Comparison of ENCODE assay signal across 20 cellular contexts in the genomic region with DNA sequence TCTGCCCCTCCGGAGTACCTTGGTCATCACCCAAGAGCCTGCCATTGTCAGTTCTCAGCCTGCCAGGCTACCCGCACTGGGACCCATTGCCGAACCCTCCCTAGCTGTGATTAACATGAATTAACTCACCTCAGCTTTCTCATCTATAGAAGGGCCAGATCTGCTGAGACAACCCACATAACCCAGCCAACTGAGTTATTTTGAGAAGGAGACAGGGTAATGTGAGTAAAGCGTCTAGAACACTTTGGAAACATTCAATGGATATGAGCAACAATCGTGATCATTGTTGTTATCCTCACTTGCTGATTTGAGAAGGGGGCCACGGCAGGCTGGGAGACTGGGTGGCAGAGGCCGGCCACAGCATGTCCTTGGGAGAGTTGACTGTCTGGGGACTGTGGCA.
DNase-seq lines count a peak whose midpoint lies in the region; ATAC-seq, FAIRE-seq and TF ChIP-seq lines count a peak whose summit lies in the region.
"Had no signal": no experiment of that assay in that cellular context is flagged by ENCODE, and none has a peak within 500 bp of the region (broad histone marks: within the 10 kb centered on the region; RNA-seq: fewer than 3 reads in every experiment).

No MANE protein-coding gene starts in this region.

- peak overlapping the region; percentile 11 for H3K9ac ChIP-seq in skeletal muscle satellite cell (ENCODE audit: low read depth, low read length)

- BruUV-seq in Caco-2 (replicated peaks; lab: Mats Ljungman, UMichigan), result no TSS peak

- H3K36me3 Mint-ChIP-seq in Caco-2 (ENCODE audit: insufficient read depth, unreplicated experiment) (peaks cover 6% of the 10 kb centered on the region), brain (peaks cover 44% of the 10 kb centered on the region), nephron (ENCODE audit: low read depth) (peaks cover 32% of the 10 kb centered on the region)
- H3K36me3 Mint-ChIP-seq: CD4-positive, CD25-positive, alpha-beta regulatory T cell had no signal

- POLR2A ChIA-PET in Caco-2 (lab: Charles Lee) (no interaction called here), GM10248 (lab: Yijun Ruan, JAX) (no interaction called here)

- H3K4me1 Mint-ChIP-seq in Caco-2 (ENCODE audit: low read depth, unreplicated experiment) (peaks cover 37% of the 10 kb centered on the region), brain (peaks cover 48% of the 10 kb centered on the region), nephron (peaks cover 50% of the 10 kb centered on the region)

- no peak for FAIRE-seq in HTR-8/SVneo (lab: Jason Lieb, UNC)
- FAIRE-seq: GM12878 had no signal

- H3K4me1 ChIP-seq in Caco-2 (peaks cover 45% of the 10 kb centered on the region), skeletal muscle satellite cell (ENCODE audit: control insufficient read depth, insufficient read depth, low read length) (peaks cover 74% of the 10 kb centered on the region)

- ATAC-seq in HG02870 (IDR thresholded peaks at IDR 0.05; ENCODE audit: unreplicated experiment), result no peak
- ATAC-seq: GM12878, HCT116 had no signal

- H3K27me3 Mint-ChIP-seq in Caco-2 (ENCODE audit: insufficient read depth, unreplicated experiment) (no peaks in the 10 kb centered on the region), brain (no peaks in the 10 kb centered on the region), nephron (ENCODE audit: low read depth) (peaks cover 14% of the 10 kb centered on the region)

- H3K9me3 ChIP-seq in Caco-2, result peaks cover 9% of the 10 kb centered on the region; the same call in 1 of the 2 replicates
- H3K9me3 ChIP-seq in skeletal muscle satellite cell (replicated peaks; ENCODE audit: low read length), result no peaks in the 10 kb centered on the region
- H3K9me3 ChIP-seq: BE2C had no signal

- DNase-seq in Caco-2 (no peak), HTR-8/SVneo (ENCODE audit: insufficient read length, low spot score) (no peak), GM10248 (ENCODE audit: extremely low spot score) (no peak)
- DNase-seq in activated T-cell treated with anti-CD3 and anti-CD28 coated beads, Interleukin-2, amount 50 U/mL, for 1 hour, result no peak
- DNase-seq: BE2C; CD4-positive, CD25-positive, alpha-beta regulatory T cell; GF-D8; GOT3; NCI-H1048; NCI-H1436; NCI-H2029; NCI-H2171; NCI-H526; PC-9 had no signal

- CTCF ChIA-PET in Caco-2 (lab: Charles Lee), result no interaction called here
- CTCF ChIA-PET in GM10248 (lab: Yijun Ruan, JAX), result interaction anchor here (1.2 to 1.5 kb wide), 2 partner anchors 11 to 34 kb away, joined by 3 read pairs; no protein-coding TSS in a partner anchor

- intact Hi-C loops in Caco-2 (cut with micrococcal nuclease; ENCODE audit: unreplicated experiment), result no loop called here

- H3K4me3 ChIP-seq in Caco-2 (ENCODE audit: low read depth, low read length), result no peak overlapping the region
- H3K4me3 ChIP-seq in skeletal muscle satellite cell (ENCODE audit: low read length), result no peak overlapping the region
- H3K4me3 ChIP-seq: GM12878, PC-9 had no signal

- H3K36me3 ChIP-seq in Caco-2 (ENCODE audit: control insufficient read depth, insufficient read depth, low read length), result no peaks in the 10 kb centered on the region
- H3K36me3 ChIP-seq in skeletal muscle satellite cell (ENCODE audit: insufficient read depth, low read length), result no peaks in the 10 kb centered on the region
- H3K36me3 ChIP-seq: BE2C had no signal

- H3K9me3 Mint-ChIP-seq in Caco-2 (ENCODE audit: unreplicated experiment) (peaks cover 9% of the 10 kb centered on the region), brain (peaks cover 0 to 7% (median 3%) of the 10 kb centered on the region in 5 experiments), nephron (peaks cover 3% of the 10 kb centered on the region)
- H3K9me3 Mint-ChIP-seq: CD4-positive, CD25-positive, alpha-beta regulatory T cell had no signal

- H3K4me3 Mint-ChIP-seq in Caco-2 (ENCODE audit: unreplicated experiment) (no peak overlapping the region), brain (no peak overlapping the region), nephron (peak overlapping the region in 2 of 3 experiments; percentile 19 to 20)
- H3K4me3 Mint-ChIP-seq: CD4-positive, CD25-positive, alpha-beta regulatory T cell had no signal

- H3K4me2 ChIP-seq in skeletal muscle satellite cell (ENCODE audit: low read length), result no peak overlapping the region
- H3K4me2 ChIP-seq: PC-9 had no signal

- no peaks in the 10 kb centered on the region for H3K27me3 ChIP-seq in Caco-2 (replicated peaks; ENCODE audit: control insufficient read depth, insufficient read depth, low read length)
- H3K27me3 ChIP-seq in skeletal muscle satellite cell (ENCODE audit: control insufficient read depth, insufficient read depth, low read length), result no peaks in the 10 kb centered on the region
- H3K27me3 ChIP-seq: BE2C had no signal

- H3K27ac Mint-ChIP-seq in Caco-2 (ENCODE audit: unreplicated experiment) (peak overlapping the region; percentile 76), brain (peak overlapping the region in 3 of 5 experiments; percentile 4 to 71 (median 64)), nephron (peak overlapping the region; percentile 4 to 90 (median 82))
- H3K27ac Mint-ChIP-seq: CD4-positive, CD25-positive, alpha-beta regulatory T cell had no signal

- TF ChIP-seq CTCF in Caco-2 (IDR thresholded peaks at IDR 0.05; ENCODE audit: insufficient read depth in 1 of 2, low read depth in 1 of 2, low read length in 1 of 2, severe bottlenecking in 1 of 2, unreplicated experiment in 1 of 2) (no peak), brain (conservative IDR thresholded peaks at IDR 0.05) (no peak), nephron (IDR thresholded peaks at IDR 0.05; ENCODE audit: unreplicated experiment in 3 of 3) (no peak), GM10248 (IDR thresholded peaks at IDR 0.05; ENCODE audit: control extremely low read depth, extremely low read depth, low read depth, missing control alignments) (no peak)

Comparison
In these comparisons a context has a peak if more than half of its experiments do, and no peak if none do; other contexts are left out.
1. H3K4me3 Mint-ChIP-seq: peak in nephron (2 of 3); none in Caco-2 (single experiment) and brain (0 of 5).
2. Peak in every context shown above with its lines, with median percentiles within 50 percentile points of each other: H3K27ac Mint-ChIP-seq.